Comparison of ENCODE assay signal across 9 cellular contexts in the genomic region with DNA sequence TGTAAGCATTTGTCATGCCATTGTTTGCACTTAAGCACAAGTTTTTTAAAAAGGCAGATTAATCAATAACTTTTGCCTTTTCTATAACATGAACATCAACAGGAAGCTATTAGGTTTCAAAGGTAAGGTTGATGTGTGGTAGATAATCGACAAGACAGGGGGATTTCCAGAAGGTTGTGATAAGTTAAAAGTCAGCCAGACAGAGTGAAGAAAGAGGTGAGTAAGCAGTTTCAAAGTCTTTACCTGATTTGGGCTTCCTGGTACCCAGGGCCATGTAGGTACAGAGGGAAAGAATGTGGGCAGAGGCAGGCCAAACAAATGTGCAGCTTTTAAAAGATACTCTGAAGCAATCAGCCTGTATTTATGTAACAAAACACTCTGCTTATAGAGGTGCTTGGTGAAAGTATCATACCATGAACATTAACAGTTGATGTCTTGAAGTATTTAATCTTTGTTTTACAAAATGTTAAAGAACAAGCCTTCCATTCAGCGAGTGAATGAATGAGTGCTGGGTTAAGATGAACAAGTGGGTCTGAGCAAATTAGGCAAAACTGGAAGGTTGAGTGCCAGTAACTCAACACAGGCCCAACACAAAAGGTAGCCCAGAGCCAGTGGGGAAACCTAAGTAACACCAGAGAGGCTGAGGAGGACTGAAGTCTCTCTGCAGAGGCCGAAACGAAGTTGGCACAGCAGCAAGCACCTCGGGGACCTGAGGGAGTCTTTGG.
DNase-seq lines count a peak whose midpoint lies in the region; ATAC-seq lines count a peak whose summit lies in the region.
"Had no signal": no experiment of that assay in that cellular context is flagged by ENCODE, and none has a peak within 500 bp of the region (broad histone marks: within the 10 kb centered on the region; RNA-seq: fewer than 3 reads in every experiment).

No MANE protein-coding gene starts in this region.

- DNase-seq in left colon: no peak
- DNase-seq in amygdala (lab: John Stamatoyannopoulos, UW): no peak
- DNase-seq in HCEC 1CT: no peak
- DNase-seq in COR-L47 (lab: John Stamatoyannopoulos, UW): no peak
- DNase-seq in NCI-H1694 (lab: John Stamatoyannopoulos, UW): no peak
- DNase-seq: DMS79 treated with DMSO at 0.1 percent for 48 hours had no signal

- intact Hi-C loops in left colon (cut with DNase I, micrococcal nuclease): no loop called here

- ATAC-seq in GM18861 (IDR thresholded peaks at IDR 0.05; ENCODE audit: unreplicated experiment) (peak; percentile 97), GM21529 (IDR thresholded peaks at IDR 0.05; ENCODE audit: unreplicated experiment) (peak; percentile 84), HG03469 (IDR thresholded peaks at IDR 0.05; ENCODE audit: unreplicated experiment) (peak; percentile 83), left colon (peak; percentile 66)
